Comparison of ENCODE assay signal across 8 cellular contexts in genomic region chr2:68121873-68122679, GRCh38. TPM values are rescaled to one million over a fixed set of nuclear protein-coding genes. Genes with fewer than 3 reads are reported as not detected.
A peak's percentile ranks its signal among the peaks of the same experiment; 100 is the strongest.
DNase-seq lines count a peak whose midpoint lies in the region; ATAC-seq and TF ChIP-seq lines count a peak whose summit lies in the region.

No MANE protein-coding gene starts in this region.

- H3K4me1 ChIP-seq in Peyer's patch, result peaks cover 0 to 3% (median 0%) of the 10 kb centered on the region in 4 donors

- no peak overlapping the region for H3K4me3 ChIP-seq in Peyer's patch

- no peak for TF ChIP-seq POLR2A in Peyer's patch (IDR thresholded peaks at IDR 0.05)

- DNase-seq in D341Med (ENCODE audit: low spot score), result peak; percentile 82
- peak; percentile 21 for DNase-seq in HuH-7.5 (ENCODE audit: low spot score)
- DNase-seq in Peyer's patch, result peak; percentile 85 to 95 (median 92)
- DNase-seq in activated T-helper 1 cell treated with anti-CD3 and anti-CD28 coated beads, Interleukin-2, amount 50 U/mL, for 16 hours (ENCODE audit: low read depth in 1 of 2, low spot score in 1 of 2), result peak; percentile 55 to 61
- DNase-seq in fibroblast of the conjunctiva (ENCODE audit: low read depth), result peak; percentile 81
- DNase-seq in nucleus accumbens (lab: John Stamatoyannopoulos, UW), result peak in 54 of 56 donors; percentile 9 to 95 (median 62)
- peak in 47 of 49 donors; percentile 1 to 87 (median 58) for DNase-seq in substantia nigra (lab: John Stamatoyannopoulos, UW)

- H3K27me3 ChIP-seq in Peyer's patch, result no peaks in the 10 kb centered on the region

- peak; percentile 88 to 96 (median 92) for TF ChIP-seq CTCF in Peyer's patch (IDR thresholded peaks at IDR 0.05)

- H3K27ac ChIP-seq in Peyer's patch (peak overlapping the region in 2 of 4 donors; percentile 83 to 84), substantia nigra (ENCODE audit: low read depth, low read length, poor library complexity, severe bottlenecking) (no peak overlapping the region)

- ATAC-seq in HG02798 (IDR thresholded peaks at IDR 0.05; ENCODE audit: poor library complexity, unreplicated experiment), result no peak

- H3K36me3 ChIP-seq in Peyer's patch, result no peaks in the 10 kb centered on the region

- no peaks in the 10 kb centered on the region for H3K9me3 ChIP-seq in Peyer's patch

RNA-seq across cellular contexts. Expression of gene PNO1, which starts 35.6 kb away (rescaled TPM):
- total RNA-seq in Peyer's patch, result 10 to 100 TPM in 1 of 4 donors, 1 to 10 TPM in 3; 4.9 to 14.9 (median 5.7) TPM

RNA-seq across cellular contexts. Expression of gene C1D, which starts 59.3 kb away (rescaled TPM):
- total RNA-seq in Peyer's patch, result 10 to 100 TPM in 2 of 4 donors, 1 to 10 TPM in 2; 7.1 to 35.3 (median 10.6) TPM

Comparison
In these comparisons a context has a peak if more than half of its experiments do, and no peak if none do; other contexts are left out.
1. DNase-seq: peak in every context shown above with its lines; median percentile 92 in Peyer's patch; 82 in D341Med; 81 in fibroblast of the conjunctiva; 62 in nucleus accumbens; 58 in activated T-helper 1 cell treated with anti-CD3 and anti-CD28 coated beads, Interleukin-2, amount 50 U/mL, for 16 hours; 58 in substantia nigra; 21 in HuH-7.5.